ENCODE assay signal across 1 cellular context in the genomic region with DNA sequence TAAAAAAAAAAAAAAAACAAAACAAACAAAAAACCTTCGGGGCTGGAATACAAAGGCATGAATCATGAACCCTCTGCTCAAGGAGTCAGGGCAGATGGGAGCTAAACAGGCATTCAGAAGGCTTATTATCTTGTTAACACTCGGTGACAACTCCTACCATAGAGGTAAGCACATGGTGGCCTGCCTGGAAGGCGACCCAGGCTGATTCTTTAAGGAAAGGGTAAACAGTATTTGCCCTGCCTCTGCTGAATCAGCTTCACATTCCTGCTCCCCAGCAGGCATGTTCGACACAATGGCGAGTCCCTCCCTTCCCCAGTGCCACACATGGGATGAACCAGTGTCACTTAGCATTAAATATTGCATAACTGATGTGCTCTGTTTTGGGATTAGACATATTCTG.
TF ChIP-seq lines count a peak whose summit lies in the region.

No MANE protein-coding gene starts in this region.

TF ChIP-seq in H1, 55 proteins besides CTCF, POLR2A, EP300 and RAD21 (continued from another document):
- TF ChIP-seq FOSL1 (IDR thresholded peaks at IDR 0.05; ENCODE audit: insufficient read depth, low read depth, low read length) (no peak), SUZ12 (IDR thresholded peaks at IDR 0.05; ENCODE audit: low read length) (no peak), HDAC6 (IDR thresholded peaks at IDR 0.05; ENCODE audit: low read depth, low read length) (no peak), CBX8 (IDR thresholded peaks at IDR 0.05; ENCODE audit: borderline replicate concordance, low read depth, low read length) (no peak), YY1 (IDR thresholded peaks at IDR 0.05; ENCODE audit: low read depth, low read length) (no peak), RNF2 (IDR thresholded peaks at IDR 0.05; ENCODE audit: borderline replicate concordance, low read depth, low read length, missing control alignments, poor library complexity, severe bottlenecking) (no peak), TEAD4 (IDR thresholded peaks at IDR 0.05; ENCODE audit: low read depth, low read length) (peak; percentile 91), E2F6 (IDR thresholded peaks at IDR 0.05) (peak; percentile 44), SRF (IDR thresholded peaks at IDR 0.05; ENCODE audit: low read depth, low read length) (no peak), TBP (IDR thresholded peaks at IDR 0.05; ENCODE audit: low read depth, low read length) (no peak), HDAC2 (IDR thresholded peaks at IDR 0.05; ENCODE audit: borderline replicate concordance in 1 of 2, low read depth in 2 of 2, low read length in 2 of 2) (no peak), RBBP5 (IDR thresholded peaks at IDR 0.05; ENCODE audit: borderline replicate concordance, low read depth, low read length) (no peak), PHF8 (conservative IDR thresholded peaks at IDR 0.05; ENCODE audit: low read depth, low read length) (no peak), MAFK (IDR thresholded peaks at IDR 0.05; ENCODE audit: low read depth, low read length) (peak; percentile 79), ATF2 (IDR thresholded peaks at IDR 0.05; ENCODE audit: low read length) (no peak), SP4 (IDR thresholded peaks at IDR 0.05; ENCODE audit: low read length) (no peak), KDM1A (IDR thresholded peaks at IDR 0.05; ENCODE audit: borderline replicate concordance, low read length) (no peak), JUN (IDR thresholded peaks at IDR 0.05; ENCODE audit: low read depth, low read length) (no peak), BRCA1 (IDR thresholded peaks at IDR 0.05; ENCODE audit: low read depth, low read length) (no peak), CTBP2 (IDR thresholded peaks at IDR 0.05; ENCODE audit: borderline replicate concordance, insufficient read depth, insufficient read length, low read length) (no peak), EZH2 (IDR thresholded peaks at IDR 0.05; ENCODE audit: low read depth, low read length, severe bottlenecking) (no peak), RFX5 (IDR thresholded peaks at IDR 0.05; ENCODE audit: borderline replicate concordance, low read depth, low read length) (no peak), SIRT6 (IDR thresholded peaks at IDR 0.05; ENCODE audit: low read length) (no peak), TAF1 (IDR thresholded peaks at IDR 0.05; ENCODE audit: low read depth, low read length) (no peak), ZNF274 (IDR thresholded peaks at IDR 0.05; ENCODE audit: borderline replicate concordance, extremely low read depth, low read length) (no peak), USF2 (IDR thresholded peaks at IDR 0.05; ENCODE audit: low read length) (no peak), TAF7 (optimal IDR thresholded peaks at IDR 0.05; ENCODE audit: borderline replicate concordance, low read depth, low read length) (no peak), BCL11A (IDR thresholded peaks at IDR 0.05; ENCODE audit: low read depth in 2 of 2, low read length in 2 of 2) (no peak), KDM4A (IDR thresholded peaks at IDR 0.05; ENCODE audit: low read depth, low read length, severe bottlenecking) (no peak), POLR2AphosphoS5 (IDR thresholded peaks at IDR 0.05; ENCODE audit: low read depth, low read length) (no peak), KDM5A (IDR thresholded peaks at IDR 0.05; ENCODE audit: low read length) (no peak)
- TF ChIP-seq, protein P1, sequence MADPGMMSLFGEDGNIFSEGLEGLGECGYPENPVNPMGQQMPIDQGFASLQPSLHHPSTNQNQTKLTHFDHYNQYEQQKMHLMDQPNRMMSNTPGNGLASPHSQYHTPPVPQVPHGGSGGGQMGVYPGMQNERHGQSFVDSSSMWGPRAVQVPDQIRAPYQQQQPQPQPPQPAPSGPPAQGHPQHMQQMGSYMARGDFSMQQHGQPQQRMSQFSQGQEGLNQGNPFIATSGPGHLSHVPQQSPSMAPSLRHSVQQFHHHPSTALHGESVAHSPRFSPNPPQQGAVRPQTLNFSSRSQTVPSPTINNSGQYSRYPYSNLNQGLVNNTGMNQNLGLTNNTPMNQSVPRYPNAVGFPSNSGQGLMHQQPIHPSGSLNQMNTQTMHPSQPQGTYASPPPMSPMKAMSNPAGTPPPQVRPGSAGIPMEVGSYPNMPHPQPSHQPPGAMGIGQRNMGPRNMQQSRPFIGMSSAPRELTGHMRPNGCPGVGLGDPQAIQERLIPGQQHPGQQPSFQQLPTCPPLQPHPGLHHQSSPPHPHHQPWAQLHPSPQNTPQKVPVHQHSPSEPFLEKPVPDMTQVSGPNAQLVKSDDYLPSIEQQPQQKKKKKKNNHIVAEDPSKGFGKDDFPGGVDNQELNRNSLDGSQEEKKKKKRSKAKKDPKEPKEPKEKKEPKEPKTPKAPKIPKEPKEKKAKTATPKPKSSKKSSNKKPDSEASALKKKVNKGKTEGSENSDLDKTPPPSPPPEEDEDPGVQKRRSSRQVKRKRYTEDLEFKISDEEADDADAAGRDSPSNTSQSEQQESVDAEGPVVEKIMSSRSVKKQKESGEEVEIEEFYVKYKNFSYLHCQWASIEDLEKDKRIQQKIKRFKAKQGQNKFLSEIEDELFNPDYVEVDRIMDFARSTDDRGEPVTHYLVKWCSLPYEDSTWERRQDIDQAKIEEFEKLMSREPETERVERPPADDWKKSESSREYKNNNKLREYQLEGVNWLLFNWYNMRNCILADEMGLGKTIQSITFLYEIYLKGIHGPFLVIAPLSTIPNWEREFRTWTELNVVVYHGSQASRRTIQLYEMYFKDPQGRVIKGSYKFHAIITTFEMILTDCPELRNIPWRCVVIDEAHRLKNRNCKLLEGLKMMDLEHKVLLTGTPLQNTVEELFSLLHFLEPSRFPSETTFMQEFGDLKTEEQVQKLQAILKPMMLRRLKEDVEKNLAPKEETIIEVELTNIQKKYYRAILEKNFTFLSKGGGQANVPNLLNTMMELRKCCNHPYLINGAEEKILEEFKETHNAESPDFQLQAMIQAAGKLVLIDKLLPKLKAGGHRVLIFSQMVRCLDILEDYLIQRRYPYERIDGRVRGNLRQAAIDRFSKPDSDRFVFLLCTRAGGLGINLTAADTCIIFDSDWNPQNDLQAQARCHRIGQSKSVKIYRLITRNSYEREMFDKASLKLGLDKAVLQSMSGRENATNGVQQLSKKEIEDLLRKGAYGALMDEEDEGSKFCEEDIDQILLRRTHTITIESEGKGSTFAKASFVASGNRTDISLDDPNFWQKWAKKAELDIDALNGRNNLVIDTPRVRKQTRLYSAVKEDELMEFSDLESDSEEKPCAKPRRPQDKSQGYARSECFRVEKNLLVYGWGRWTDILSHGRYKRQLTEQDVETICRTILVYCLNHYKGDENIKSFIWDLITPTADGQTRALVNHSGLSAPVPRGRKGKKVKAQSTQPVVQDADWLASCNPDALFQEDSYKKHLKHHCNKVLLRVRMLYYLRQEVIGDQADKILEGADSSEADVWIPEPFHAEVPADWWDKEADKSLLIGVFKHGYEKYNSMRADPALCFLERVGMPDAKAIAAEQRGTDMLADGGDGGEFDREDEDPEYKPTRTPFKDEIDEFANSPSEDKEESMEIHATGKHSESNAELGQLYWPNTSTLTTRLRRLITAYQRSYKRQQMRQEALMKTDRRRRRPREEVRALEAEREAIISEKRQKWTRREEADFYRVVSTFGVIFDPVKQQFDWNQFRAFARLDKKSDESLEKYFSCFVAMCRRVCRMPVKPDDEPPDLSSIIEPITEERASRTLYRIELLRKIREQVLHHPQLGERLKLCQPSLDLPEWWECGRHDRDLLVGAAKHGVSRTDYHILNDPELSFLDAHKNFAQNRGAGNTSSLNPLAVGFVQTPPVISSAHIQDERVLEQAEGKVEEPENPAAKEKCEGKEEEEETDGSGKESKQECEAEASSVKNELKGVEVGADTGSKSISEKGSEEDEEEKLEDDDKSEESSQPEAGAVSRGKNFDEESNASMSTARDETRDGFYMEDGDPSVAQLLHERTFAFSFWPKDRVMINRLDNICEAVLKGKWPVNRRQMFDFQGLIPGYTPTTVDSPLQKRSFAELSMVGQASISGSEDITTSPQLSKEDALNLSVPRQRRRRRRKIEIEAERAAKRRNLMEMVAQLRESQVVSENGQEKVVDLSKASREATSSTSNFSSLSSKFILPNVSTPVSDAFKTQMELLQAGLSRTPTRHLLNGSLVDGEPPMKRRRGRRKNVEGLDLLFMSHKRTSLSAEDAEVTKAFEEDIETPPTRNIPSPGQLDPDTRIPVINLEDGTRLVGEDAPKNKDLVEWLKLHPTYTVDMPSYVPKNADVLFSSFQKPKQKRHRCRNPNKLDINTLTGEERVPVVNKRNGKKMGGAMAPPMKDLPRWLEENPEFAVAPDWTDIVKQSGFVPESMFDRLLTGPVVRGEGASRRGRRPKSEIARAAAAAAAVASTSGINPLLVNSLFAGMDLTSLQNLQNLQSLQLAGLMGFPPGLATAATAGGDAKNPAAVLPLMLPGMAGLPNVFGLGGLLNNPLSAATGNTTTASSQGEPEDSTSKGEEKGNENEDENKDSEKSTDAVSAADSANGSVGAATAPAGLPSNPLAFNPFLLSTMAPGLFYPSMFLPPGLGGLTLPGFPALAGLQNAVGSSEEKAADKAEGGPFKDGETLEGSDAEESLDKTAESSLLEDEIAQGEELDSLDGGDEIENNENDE (IDR thresholded peaks at IDR 0.05; ENCODE audit: insufficient replicate concordance, low read length) = no peak
- TF ChIP-seq, protein P2, sequence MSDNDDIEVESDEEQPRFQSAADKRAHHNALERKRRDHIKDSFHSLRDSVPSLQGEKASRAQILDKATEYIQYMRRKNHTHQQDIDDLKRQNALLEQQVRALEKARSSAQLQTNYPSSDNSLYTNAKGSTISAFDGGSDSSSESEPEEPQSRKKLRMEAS (IDR thresholded peaks at IDR 0.05) = peak; percentile 91
